Comparison of ENCODE assay signal across 24 cellular contexts in the genomic region with DNA sequence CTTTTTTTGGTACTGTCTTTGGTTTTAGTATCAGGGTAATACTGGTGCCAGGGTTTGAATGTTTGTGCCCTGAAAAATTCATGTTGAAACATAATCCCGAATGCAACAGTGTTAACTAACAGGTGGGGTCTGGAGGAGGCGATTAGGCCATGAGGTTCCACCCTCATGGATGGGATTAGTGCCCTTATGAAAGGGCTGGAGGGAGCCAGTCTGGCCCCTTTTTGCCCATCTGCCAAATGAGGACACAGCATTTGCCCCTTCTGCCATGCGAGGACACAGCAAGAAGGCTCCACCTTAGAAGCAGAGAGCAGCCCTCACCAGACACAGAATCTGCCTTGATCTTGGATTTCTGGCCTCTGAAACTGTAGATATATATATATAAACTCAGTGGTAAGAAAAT.
"Had no signal": no experiment of that assay in that cellular context is flagged by ENCODE, and none has a peak within 500 bp of the region (broad histone marks: within the 10 kb centered on the region; RNA-seq: fewer than 3 reads in every experiment).

No MANE protein-coding gene starts in this region.

- ATAC-seq: activated T-cell treated with anti-CD3 and anti-CD28 coated beads, Interleukin-2, amount 50 U/mL, for 72 hours had no signal

- H3K9ac ChIP-seq: KMS-11, SK-N-SH had no signal

- H3K27me3 ChIP-seq: adrenal gland, Peyer's patch, SJCRH30 had no signal

- H3K36me3 ChIP-seq: adrenal gland, Peyer's patch, SJCRH30 had no signal

- DNase-seq: activated CD4-positive, alpha-beta memory T cell treated with anti-CD3 and anti-CD28 coated beads for 36 hours; activated CD4-positive, alpha-beta T cell treated with anti-CD3 and anti-CD28 coated beads for 1 hour; activated CD4-positive, alpha-beta T cell treated with anti-CD3 and anti-CD28 coated beads, Interleukin-2, amount 10 ng/mL, durations not matched to agents 7 days and 5 days; activated CD8-positive, alpha-beta memory T cell treated with anti-CD3 and anti-CD28 coated beads for 24 hours; activated naive CD4-positive, alpha-beta T cell treated with anti-CD3 and anti-CD28 coated beads, Interleukin-2, amount 50 U/mL, for 16 hours; activated naive CD8-positive, alpha-beta T cell treated with anti-CD3 and anti-CD28 coated beads, Interleukin-2, amount 10 ng/mL, durations not matched to agents 7 days and 5 days; activated T-cell treated with anti-CD3 and anti-CD28 coated beads, Interleukin-2, amount 50 U/mL, for 72 hours; adrenal gland; anterior cingulate cortex; cerebellar nuclear complex; NCI-H1092; NCI-H1417; NCI-H1930; NCI-H2171; NCI-H2227 treated with DMSO at 0.1 percent for 48 hours; NCI-H446 treated with DMSO at 0.1 percent for 48 hours; NCI-H526 treated with DMSO at 0.1 percent for 48 hours; Right ventricle myocardium superior; SJCRH30; SK-N-SH; T-helper 1 cell had no signal

- H3K4me1 ChIP-seq: adrenal gland, Peyer's patch, SJCRH30 had no signal

- H3K4me2 ChIP-seq: KMS-11, SK-N-SH had no signal

- H3K27ac ChIP-seq: adrenal gland, KMS-11, Peyer's patch, RWPE1, SJCRH30 had no signal

- H3K4me3 ChIP-seq: adrenal gland, Peyer's patch, SJCRH30 had no signal
